ENCODE assay signal across 16 cellular contexts in the genomic region with DNA sequence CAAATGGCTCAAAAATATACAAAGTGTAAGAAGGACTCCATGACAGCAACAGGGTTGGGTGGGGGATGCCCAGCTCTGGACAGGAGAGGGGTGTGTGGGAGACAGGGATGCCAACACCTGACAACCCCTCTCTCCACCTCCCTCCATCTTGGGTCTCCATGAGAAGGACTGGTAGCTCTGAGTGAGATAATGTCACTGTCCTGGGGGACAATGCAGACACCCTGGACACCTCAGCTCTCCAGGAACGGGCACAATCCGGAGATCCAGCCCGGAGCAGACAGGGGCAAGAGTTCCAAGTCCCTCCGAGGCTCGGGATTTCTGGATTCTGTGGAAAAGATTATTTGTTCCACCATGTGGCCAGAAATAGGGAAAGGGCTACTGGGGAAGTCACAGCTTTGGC.
DNase-seq lines count a peak whose midpoint lies in the region; ATAC-seq and TF ChIP-seq lines count a peak whose summit lies in the region.
"Had no signal": no experiment of that assay in that cellular context is flagged by ENCODE, and none has a peak within 500 bp of the region (broad histone marks: within the 10 kb centered on the region; RNA-seq: fewer than 3 reads in every experiment).

No MANE protein-coding gene starts in this region.

- DNase-seq in activated effector memory CD4-positive, alpha-beta T cell treated with anti-CD3 and anti-CD28 coated beads, Interleukin-2, amount 50 U/mL, for 16 hours, result peak; percentile 19
- no peak for DNase-seq in activated effector memory CD4-positive, alpha-beta T cell treated with Interleukin-2 at 50 U/mL for 16 hours
- peak; percentile 18 for DNase-seq in left lobe of liver (ENCODE audit: low spot score)
- DNase-seq in spleen, result peak; percentile 47
- peak; percentile 23 to 24 for DNase-seq in aorta
- DNase-seq in glomerular visceral epithelial cell (ENCODE audit: extremely low spot score), result no peak
- DNase-seq in NCI-H345 (lab: John Stamatoyannopoulos, UW), result no peak
- DNase-seq: CD4-positive, alpha-beta memory T cell; DMS153; GDM1; HFFc6; NCI-H1417; NCI-H187; NCI-H2227 treated with DMSO at 0.1 percent for 48 hours; NCI-H524 treated with DMSO at 0.1 percent for 48 hours had no signal

- H3K27me3 ChIP-seq in spleen (replicated peaks in 1 of 7), result peaks cover 0 to 4% (median 0%) of the 10 kb centered on the region in 7 donors
- H3K27me3 ChIP-seq in aorta (ENCODE audit: control insufficient read depth in 1 of 2, insufficient read depth in 2 of 2, low read length in 1 of 2), result no peaks in the 10 kb centered on the region
- H3K27me3 ChIP-seq: BLaER1 had no signal

- 67 to 95% (median 81%) methylated on average over 5 of the region's 5 CpGs for WGBS in spleen, 5 donors
- 77 to 93% methylated on average over 5 of the region's 5 CpGs for WGBS in aorta, 2 donors

- no peak overlapping the region for H3K27ac ChIP-seq in spleen
- no peak overlapping the region for H3K27ac ChIP-seq in aorta (ENCODE audit: low read depth in 1 of 2, low read length in 2 of 2)
- H3K27ac ChIP-seq: BLaER1 had no signal

- intact Hi-C loops in spleen (cut with DNase I; ENCODE audit: low total_unique reads), result no loop called here
- intact Hi-C loops in aorta (cut with DNase I), result no loop called here

- H3K36me3 ChIP-seq in spleen, result no peaks in the 10 kb centered on the region
- no peaks in the 10 kb centered on the region for H3K36me3 ChIP-seq in aorta (ENCODE audit: control insufficient read depth in 1 of 2, insufficient read depth in 2 of 2, low read length in 1 of 2)
- H3K36me3 ChIP-seq: BLaER1 had no signal

- H3K9me3 ChIP-seq in spleen (peaks cover 0 to 10% (median 7%) of the 10 kb centered on the region in 8 donors), aorta (ENCODE audit: control insufficient read depth, low read length) (peaks cover 3% of the 10 kb centered on the region)

- ATAC-seq in left lobe of liver (no peak), aorta (ENCODE audit: low FRiP score) (no peak)

- no peak for TF ChIP-seq POLR2A in spleen (IDR thresholded peaks at IDR 0.05)

- TF ChIP-seq CTCF in spleen (IDR thresholded peaks at IDR 0.05 in 8 of 11, conservative IDR thresholded peaks at IDR 0.05 in 3 of 11), result no peak

- H3K4me1 ChIP-seq in spleen (no peaks in the 10 kb centered on the region), aorta (ENCODE audit: control insufficient read depth in 1 of 2, insufficient read depth in 2 of 2, low read length in 2 of 2) (no peaks in the 10 kb centered on the region)
- H3K4me1 ChIP-seq: BLaER1 had no signal

- H3K4me3 ChIP-seq in spleen, result no peak overlapping the region
- no peak overlapping the region for H3K4me3 ChIP-seq in aorta (ENCODE audit: low read length in 2 of 2)
- H3K4me3 ChIP-seq: BLaER1 had no signal

Comparison
In these comparisons a context has a peak if more than half of its experiments do, and no peak if none do; other contexts are left out.
1. DNase-seq: peak in activated effector memory CD4-positive, alpha-beta T cell treated with anti-CD3 and anti-CD28 coated beads, Interleukin-2, amount 50 U/mL, for 16 hours (single experiment), left lobe of liver (single experiment), spleen (single experiment) and aorta (2 of 2); none in activated effector memory CD4-positive, alpha-beta T cell treated with Interleukin-2 at 50 U/mL for 16 hours (single experiment), glomerular visceral epithelial cell (single experiment) and NCI-H345 (single experiment).